ENCODE assay signal across 16 cellular contexts in the genomic region with DNA sequence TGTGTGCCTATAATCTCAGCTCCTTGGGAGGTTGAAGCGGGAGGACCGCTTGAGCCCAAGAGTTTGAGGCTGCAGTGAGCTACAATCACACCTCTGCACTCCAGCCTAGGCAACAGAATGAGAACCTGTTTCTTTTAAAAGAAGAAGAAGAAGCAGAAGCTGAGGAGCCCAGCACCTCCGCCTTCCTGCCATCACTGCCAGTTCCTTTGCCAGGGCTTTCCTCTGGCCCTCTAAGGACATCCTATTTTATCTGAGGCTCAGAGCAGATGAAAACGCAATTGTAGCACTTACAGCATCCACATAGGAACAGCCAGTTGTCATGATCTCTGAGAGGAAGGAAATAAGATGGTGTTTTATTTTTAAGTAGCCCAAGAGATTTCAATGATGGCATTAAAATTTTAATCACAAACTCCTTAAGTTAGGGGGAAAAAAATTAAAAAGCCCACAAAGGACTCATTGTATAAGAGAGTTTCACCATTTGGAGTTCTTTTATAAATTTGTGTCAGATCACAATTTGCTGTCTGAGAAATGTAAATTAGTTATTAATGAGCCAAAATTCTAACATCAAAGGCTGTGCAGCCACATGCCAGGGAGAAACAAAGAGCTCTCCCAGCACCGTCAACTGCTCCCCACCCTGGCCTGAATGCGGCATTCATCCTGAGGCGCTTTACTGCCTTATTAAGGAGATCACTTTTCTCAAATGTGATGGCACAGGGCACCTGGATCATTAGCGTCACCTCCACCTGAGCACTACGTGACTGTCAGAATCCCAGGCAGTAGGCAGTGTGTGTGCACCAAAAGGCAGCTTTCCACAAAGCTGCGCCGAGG.
A peak's percentile ranks its signal among the peaks of the same experiment; 100 is the strongest.
DNase-seq lines count a peak whose midpoint lies in the region; ATAC-seq and TF ChIP-seq lines count a peak whose summit lies in the region.
"Had no signal": no experiment of that assay in that cellular context is flagged by ENCODE, and none has a peak within 500 bp of the region (broad histone marks: within the 10 kb centered on the region; RNA-seq: fewer than 3 reads in every experiment).

No MANE protein-coding gene starts in this region.

- no peaks in the 10 kb centered on the region for H4K20me1 ChIP-seq in Karpas-422 (ENCODE audit: insufficient read depth, low read depth, low read length)

- H3K27me3 Mint-ChIP-seq in brain: no peaks in the 10 kb centered on the region
- H3K27me3 Mint-ChIP-seq: activated B cell treated with CpG ODN at 0.5 μM for 24 hours; stimulated activated naive CD8-positive, alpha-beta T cell treated with anti-CD3 and anti-CD28 coated beads, Interleukin-15, Interleukin-2, amounts not matched to agents 100 ng/mL and 50 ng/mL, for 24 hours had no signal

- DNase-seq in Karpas-422 (no peak), NCI-H146 treated with DMSO at 0.1 percent for 48 hours (lab: John Stamatoyannopoulos, UW; ENCODE audit: unreplicated experiment) (no peak)
- DNase-seq in stimulated activated effector memory CD8-positive, alpha-beta T cell treated with anti-CD3 and anti-CD28 coated beads, Interleukin-12 subunit alpha, Interleukin-12 subunit beta, amount 100 ng/mL, for 72 hours (ENCODE audit: low spot score in 2 of 2): no peak
- DNase-seq: activated B cell treated with CpG ODN at 0.5 μM for 24 hours; activated naive CD4-positive, alpha-beta T cell treated with Interleukin-2 at 50 U/mL for 16 hours; DND-41; effector CD8-positive, alpha-beta T cell; KBM-7 had no signal

- H3K9me2 ChIP-seq in Karpas-422 (replicated peaks; ENCODE audit: insufficient read depth, low read length): no peaks in the 10 kb centered on the region

- no peak for ATAC-seq in HG03432 (IDR thresholded peaks at IDR 0.05; ENCODE audit: unreplicated experiment)
- no peak for ATAC-seq in stimulated activated effector memory CD8-positive, alpha-beta T cell treated with anti-CD3 and anti-CD28 coated beads, Interleukin-12 subunit alpha, Interleukin-12 subunit beta, amount 100 ng/mL, for 72 hours

- H3K4me1 Mint-ChIP-seq in brain: peaks cover 52% of the 10 kb centered on the region
- peaks cover 35% of the 10 kb centered on the region for H3K4me1 Mint-ChIP-seq in stimulated activated effector memory CD8-positive, alpha-beta T cell treated with anti-CD3 and anti-CD28 coated beads, Interleukin-12 subunit alpha, Interleukin-12 subunit beta, amount 100 ng/mL, for 72 hours

- no peaks in the 10 kb centered on the region for H3K36me3 Mint-ChIP-seq in brain
- no peaks in the 10 kb centered on the region for H3K36me3 Mint-ChIP-seq in stimulated activated effector memory CD8-positive, alpha-beta T cell treated with anti-CD3 and anti-CD28 coated beads, Interleukin-12 subunit alpha, Interleukin-12 subunit beta, amount 100 ng/mL, for 72 hours

- no peak overlapping the region for H2AFZ ChIP-seq in Karpas-422 (ENCODE audit: low read length)

- H3K4me2 ChIP-seq in Karpas-422 (ENCODE audit: low read depth, low read length, poor library complexity, severe bottlenecking): peak overlapping the region; percentile 49

- H3K79me2 ChIP-seq in Karpas-422 (ENCODE audit: low read length): no peaks in the 10 kb centered on the region

- no peaks in the 10 kb centered on the region for H3K36me3 ChIP-seq in Karpas-422 (ENCODE audit: insufficient read depth, low read length)
- H3K36me3 ChIP-seq: neutrophil had no signal

- H3K9me3 Mint-ChIP-seq in brain: no peaks in the 10 kb centered on the region
- H3K9me3 Mint-ChIP-seq in stimulated activated effector memory CD8-positive, alpha-beta T cell treated with anti-CD3 and anti-CD28 coated beads, Interleukin-12 subunit alpha, Interleukin-12 subunit beta, amount 100 ng/mL, for 72 hours: no peaks in the 10 kb centered on the region
- H3K9me3 Mint-ChIP-seq: activated B cell treated with CpG ODN at 0.5 μM for 24 hours; stimulated activated naive CD8-positive, alpha-beta T cell treated with anti-CD3 and anti-CD28 coated beads, Interleukin-15, Interleukin-2, amounts not matched to agents 100 ng/mL and 50 ng/mL, for 24 hours; T-helper 1 cell treated with Interleukin-12 subunit alpha and Interleukin-12 subunit beta and Interleukin-4 antibody, amounts not matched to agents 30 μg/mL and 1 μg/mL, for 36 hours had no signal

- no peak overlapping the region for H3K27ac ChIP-seq in Karpas-422 (ENCODE audit: low read length)
- peak overlapping the region; percentile 77 for H3K27ac ChIP-seq in layer of hippocampus (ENCODE audit: low read depth, low read length)
- peak overlapping the region; percentile 84 for H3K27ac ChIP-seq in temporal lobe (ENCODE audit: low read depth, low read length)
- H3K27ac ChIP-seq: C4-2B, neutrophil had no signal

- no peak overlapping the region for H3K4me3 ChIP-seq in Karpas-422 (ENCODE audit: low read length)

- H3K27me3 ChIP-seq in Karpas-422 (ENCODE audit: low read length) (no peaks in the 10 kb centered on the region), layer of hippocampus (ENCODE audit: control insufficient read depth, insufficient read depth, low read length) (no peaks in the 10 kb centered on the region)

- H3K9me3 ChIP-seq in Karpas-422 (ENCODE audit: low read length): no peaks in the 10 kb centered on the region
- H3K9me3 ChIP-seq: neutrophil had no signal

- no peak for TF ChIP-seq CTCF in brain (conservative IDR thresholded peaks at IDR 0.05)

- H3K9ac ChIP-seq in Karpas-422 (ENCODE audit: low read length): no peak overlapping the region

- peak overlapping the region; percentile 31 to 98 (median 93) for H3K27ac Mint-ChIP-seq in brain
- H3K27ac Mint-ChIP-seq in stimulated activated effector memory CD8-positive, alpha-beta T cell treated with anti-CD3 and anti-CD28 coated beads, Interleukin-12 subunit alpha, Interleukin-12 subunit beta, amount 100 ng/mL, for 72 hours: no peak overlapping the region
- H3K27ac Mint-ChIP-seq: T-helper 1 cell treated with Interleukin-12 subunit alpha and Interleukin-12 subunit beta and Interleukin-4 antibody, amounts not matched to agents 30 μg/mL and 1 μg/mL, for 36 hours had no signal

- H3K4me3 Mint-ChIP-seq in brain: peak overlapping the region in 2 of 5 experiments; percentile 52 to 65
- no peak overlapping the region for H3K4me3 Mint-ChIP-seq in stimulated activated effector memory CD8-positive, alpha-beta T cell treated with anti-CD3 and anti-CD28 coated beads, Interleukin-12 subunit alpha, Interleukin-12 subunit beta, amount 100 ng/mL, for 72 hours
- H3K4me3 Mint-ChIP-seq: activated B cell treated with CpG ODN at 0.5 μM for 24 hours; stimulated activated naive CD8-positive, alpha-beta T cell treated with anti-CD3 and anti-CD28 coated beads, Interleukin-15, Interleukin-2, amounts not matched to agents 100 ng/mL and 50 ng/mL, for 24 hours; T-helper 1 cell treated with Interleukin-12 subunit alpha and Interleukin-12 subunit beta and Interleukin-4 antibody, amounts not matched to agents 30 μg/mL and 1 μg/mL, for 36 hours had no signal

- H3K4me1 ChIP-seq in Karpas-422 (ENCODE audit: low read length): peaks cover 29% of the 10 kb centered on the region
